Comparison of ENCODE assay signal across 26 cellular contexts in the genomic region with DNA sequence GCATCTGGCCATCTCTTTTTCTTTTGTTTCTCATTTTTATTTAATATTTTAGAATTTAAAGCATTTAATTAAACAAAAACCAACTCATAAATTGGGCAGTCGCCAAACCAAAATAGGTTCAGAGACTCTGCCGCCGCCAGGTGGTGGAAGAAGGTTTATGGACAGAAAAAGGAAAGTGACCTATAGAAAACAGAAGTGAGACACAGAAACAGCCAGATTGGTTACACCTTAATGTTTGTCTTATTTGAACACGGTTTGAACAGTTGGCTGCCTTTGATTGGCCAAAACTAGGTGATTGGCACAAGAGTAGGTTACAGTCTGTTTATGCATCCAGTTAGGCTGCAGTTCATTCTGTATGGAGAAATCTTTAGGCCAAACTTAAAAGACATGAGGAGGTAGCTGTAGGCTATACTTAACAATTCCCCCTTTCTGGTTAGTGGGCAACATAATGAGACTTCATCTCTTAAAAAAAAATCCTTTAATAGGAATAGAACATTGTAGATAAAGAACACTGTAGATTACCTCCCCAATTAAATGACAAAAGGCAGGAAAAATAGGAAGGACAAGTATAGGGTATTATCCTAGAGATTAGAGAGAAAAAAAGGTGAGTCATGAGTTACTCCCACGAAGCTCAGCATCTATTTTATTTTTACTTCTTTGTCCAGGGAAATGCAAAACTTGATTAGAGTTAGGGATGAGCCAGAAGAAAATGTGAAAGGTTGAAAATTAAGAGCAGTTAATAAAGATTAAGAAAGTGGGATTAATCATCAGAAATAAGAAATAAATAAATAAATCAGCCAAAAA. TPM values are rescaled to one million over a fixed set of nuclear protein-coding genes. Genes with fewer than 3 reads are reported as not detected.
A peak's percentile ranks its signal among the peaks of the same experiment; 100 is the strongest.
DNase-seq lines count a peak whose midpoint lies in the region; ATAC-seq, FAIRE-seq and TF ChIP-seq lines count a peak whose summit lies in the region.
"Had no signal": no experiment of that assay in that cellular context is flagged by ENCODE, and none has a peak within 500 bp of the region (broad histone marks: within the 10 kb centered on the region; RNA-seq: fewer than 3 reads in every experiment).

No MANE protein-coding gene starts in this region.

- DNase-seq in GM12865 (ENCODE audit: low read depth), result peak; percentile 12
- peak; percentile 18 for DNase-seq in NCI-H69 (lab: John Stamatoyannopoulos, UW)
- DNase-seq in K562 (ENCODE audit: extremely low read depth in 1 of 4, low spot score in 3 of 4), result peak in 1 of 4 experiments; percentile 28
- DNase-seq in gastrocnemius medialis, result no peak
- no peak for DNase-seq in suprapubic skin (ENCODE audit: low spot score in 2 of 2)
- DNase-seq: activated CD4-positive, alpha-beta T cell treated with anti-CD3 and anti-CD28 coated beads for 36 hours; activated naive CD4-positive, alpha-beta T cell; activated T-cell treated with anti-CD3 and anti-CD28 coated beads, Interleukin-2, amount 50 U/mL, for 24 hours; CD4-positive, CD25-positive, alpha-beta regulatory T cell; dermis blood vessel endothelial cell; Kasumi-1; lower lobe of right lung; NCI-H1694; NCI-H748 treated with DMSO at 0.1 percent for 48 hours; OCI-M1; posterior cingulate gyrus; right lobe of liver; SHP77 treated with DMSO at 0.1 percent for 48 hours; stimulated activated CD4-positive, alpha-beta T cell treated with anti-CD3 and anti-CD28 coated beads, Interleukin-12 subunit alpha, Interleukin-12 subunit beta, amount 100 ng/mL, for 4 hours; stimulated activated CD4-positive, alpha-beta T cell treated with anti-CD3 and anti-CD28 coated beads, Interleukin-4, amount 100 ng/mL, for 24 hours; stimulated activated naive CD4-positive, alpha-beta T cell treated with Interleukin-2 at 50 U/mL for 16 hours; T-helper 1 cell; thyroid gland had no signal

- CTCF ChIA-PET in K562 (lab: Yijun Ruan, JAX; ENCODE audit: low intra/inter-chr PET ratio), result no interaction called here

- no peak overlapping the region for H3K27ac ChIP-seq in 22Rv1
- H3K27ac ChIP-seq in K562 (ENCODE audit: extremely low read depth, low read depth, low read length), result no peak overlapping the region
- no peak overlapping the region for H3K27ac ChIP-seq in gastrocnemius medialis
- H3K27ac ChIP-seq in suprapubic skin, result no peak overlapping the region
- H3K27ac ChIP-seq: lower lobe of right lung, right lobe of liver, thyroid gland had no signal

- BruUV-seq in K562 (replicated peaks; lab: Mats Ljungman, UMichigan), result no TSS peak

- intact Hi-C loops in K562 (cut with micrococcal nuclease) (no loop called here), gastrocnemius medialis (cut with DNase I; ENCODE audit: low total_unique reads) (no loop called here)

- no peak for TF ChIP-seq RAD21 in K562 (CRISPR knock-in tag; conservative IDR thresholded peaks at IDR 0.05 in 1 of 2, IDR thresholded peaks at IDR 0.05 in 1 of 2)

- no peak for FAIRE-seq in K562 (lab: Jason Lieb, UNC)

- H3K9me3 ChIP-seq in K562 (replicated peaks; ENCODE audit: control insufficient read depth, insufficient read depth, low read depth, low read length) (no peaks in the 10 kb centered on the region), gastrocnemius medialis (no peaks in the 10 kb centered on the region), suprapubic skin (no peaks in the 10 kb centered on the region)
- H3K9me3 ChIP-seq: lower lobe of right lung, right lobe of liver, thyroid gland had no signal

- TF ChIP-seq EP300 in K562 (IDR thresholded peaks at IDR 0.05; ENCODE audit: low read length) (no peak), suprapubic skin (IDR thresholded peaks at IDR 0.05) (no peak)

- no peak overlapping the region for H3K9ac ChIP-seq in K562 (ENCODE audit: insufficient read depth in 1 of 2, low read depth in 2 of 2, low read length in 2 of 2)

- no peaks in the 10 kb centered on the region for H3K9me1 ChIP-seq in K562 (ENCODE audit: control insufficient read depth, insufficient read depth, low read length)

- H3K27me3 ChIP-seq in K562 (ENCODE audit: control insufficient read depth in 2 of 2, insufficient read depth in 2 of 2, low read length in 2 of 2) (no peaks in the 10 kb centered on the region), gastrocnemius medialis (no peaks in the 10 kb centered on the region), suprapubic skin (no peaks in the 10 kb centered on the region)
- H3K27me3 ChIP-seq: right lobe of liver, thyroid gland had no signal

- in situ Hi-C loops in K562 (cut with MboI), result no loop called here
- in situ Hi-C loops in gastrocnemius medialis (cut with MboI; ENCODE audit: low sequenced_read_pairs in 4 of 4), result no loop called here

- H3K36me3 ChIP-seq in K562 (ENCODE audit: control insufficient read depth, insufficient read depth, low read length) (no peaks in the 10 kb centered on the region), gastrocnemius medialis (no peaks in the 10 kb centered on the region), suprapubic skin (peaks cover 10% of the 10 kb centered on the region)
- H3K36me3 ChIP-seq: right lobe of liver, thyroid gland had no signal

- no peaks in the 10 kb centered on the region for H3K79me2 ChIP-seq in K562 (ENCODE audit: control insufficient read depth, insufficient read depth, low read length)

- TF ChIP-seq POLR2A in K562 (conservative IDR thresholded peaks at IDR 0.05) (no peak), gastrocnemius medialis (IDR thresholded peaks at IDR 0.05) (no peak), suprapubic skin (IDR thresholded peaks at IDR 0.05) (no peak)

- TF ChIP-seq CTCF in 22Rv1 (IDR thresholded peaks at IDR 0.05) (peak; percentile 40; the same call in 1 of the 2 replicates), GM12865 (IDR thresholded peaks at IDR 0.05; ENCODE audit: insufficient read depth, low read depth, low read length, missing control alignments) (no peak), K562 (IDR thresholded peaks at IDR 0.05 in 2 of 3, conservative IDR thresholded peaks at IDR 0.05 in 1 of 3; ENCODE audit: insufficient read depth in 2 of 3, low read depth in 1 of 3, low read length in 3 of 3) (peak; percentile 27 to 45 (median 32); a peak in 2 of 6 replicates), gastrocnemius medialis (IDR thresholded peaks at IDR 0.05 in 4 of 5, conservative IDR thresholded peaks at IDR 0.05 in 1 of 5) (no peak), suprapubic skin (IDR thresholded peaks at IDR 0.05) (no peak)

- H3K4me1 ChIP-seq in K562 (replicated peaks in 1 of 2; ENCODE audit: control insufficient read depth in 2 of 2, insufficient read depth in 2 of 2, low read length in 2 of 2), result no peaks in the 10 kb centered on the region
- H3K4me1 ChIP-seq in gastrocnemius medialis, result no peaks in the 10 kb centered on the region
- no peaks in the 10 kb centered on the region for H3K4me1 ChIP-seq in suprapubic skin
- H3K4me1 ChIP-seq: lower lobe of right lung, right lobe of liver, thyroid gland had no signal

- no peaks in the 10 kb centered on the region for H4K20me1 ChIP-seq in K562 (replicated peaks; ENCODE audit: control insufficient read depth, insufficient read depth, low read length)

- POLR2A ChIA-PET in K562 (lab: Yijun Ruan, JAX), result interaction anchor here (0.5 to 3.7 kb wide), 3 partner anchors 24 to 32 kb away, joined by 3 to 18 read pairs (median 4); partner anchors contain the start of gene CYCS

- ATAC-seq in K562 (peak; percentile 75), gastrocnemius medialis (no peak), HG03571 (IDR thresholded peaks at IDR 0.05; ENCODE audit: unreplicated experiment) (no peak), GM18858 (IDR thresholded peaks at IDR 0.05; ENCODE audit: unreplicated experiment) (no peak)
- ATAC-seq: activated CD4-positive, alpha-beta T cell treated with anti-CD3 and anti-CD28 coated beads for 36 hours; lower lobe of right lung; right lobe of liver had no signal

- H3K4me3 ChIP-seq in GM12865 (ENCODE audit: low read depth, low read length), result no peak overlapping the region
- no peak overlapping the region for H3K4me3 ChIP-seq in K562
- H3K4me3 ChIP-seq in gastrocnemius medialis, result no peak overlapping the region
- no peak overlapping the region for H3K4me3 ChIP-seq in suprapubic skin
- H3K4me3 ChIP-seq: lower lobe of right lung, right lobe of liver, thyroid gland had no signal

- 16% methylated on average over 4 of the region's 5 CpGs for WGBS in K562 (ENCODE audit: insufficient coverage, low coverage, missing lambda C conversion rate)
- WGBS in suprapubic skin, result 93% methylated on average over 5 of the region's 5 CpGs

- H2AFZ ChIP-seq in K562 (ENCODE audit: low read depth, low read length), result no peak overlapping the region

- no peak overlapping the region for H3K4me2 ChIP-seq in K562 (ENCODE audit: insufficient read depth, low read length)

TF ChIP-seq in K562, 482 proteins besides CTCF, POLR2A, EP300 and RAD21 (continues in another document):
- peak; percentile 57 for TF ChIP-seq NFIC (IDR thresholded peaks at IDR 0.05)
- no peak for TF ChIP-seq HEY1 (CRISPR knock-in tag; IDR thresholded peaks at IDR 0.05; ENCODE audit: borderline replicate concordance)
- peak; percentile 85 for TF ChIP-seq MYBL2 (IDR thresholded peaks at IDR 0.05; ENCODE audit: low read depth)
- no peak for TF ChIP-seq MYBL2 (CRISPR knock-in tag; IDR thresholded peaks at IDR 0.05; ENCODE audit: borderline replicate concordance)

RNA-seq across cellular contexts. Expression of gene CYCS, which starts 23.9 kb away (rescaled TPM):
- total RNA-seq in K562 (2011; cell fraction: chromatin; rRNA removed; ENCODE audit: low replicate concordance), result 31.9 and 73.5 TPM in 2 replicates
- total RNA-seq in K562 (2011; cell fraction: nucleolus; rRNA removed), result 34.5 and 37.9 TPM in 2 replicates
- 69.7 and 114 TPM in 2 replicates for total RNA-seq in K562 (2011; cell fraction: nucleoplasm; rRNA removed)
- total RNA-seq in K562 (2014; rRNA removed), result 188 and 206 TPM in 2 replicates
- total RNA-seq in K562 (2014; rRNA removed; fragmentation: Illumina TruSeq; extraction: Trizol), result 702 and 833 TPM in 2 replicates
- total RNA-seq in K562 (2015; rRNA removed; fragmentation: Illumina TruSeq; extraction: Trizol), result 373 and 408 TPM in 2 replicates
- total RNA-seq in K562 (2021), result 438 and 485 TPM in 2 replicates
- polyA plus RNA-seq in K562 (2011; rRNA removed), result 229 and 365 TPM in 2 replicates
- polyA plus RNA-seq in K562 (2011; cell fraction: cytosol; rRNA removed), result 26.7 and 85.8 TPM in 2 replicates
- 26.4 and 45.1 TPM in 2 replicates for polyA plus RNA-seq in K562 (2011; cell fraction: nucleus; rRNA removed)
- 281 and 418 TPM in 2 replicates for polyA plus RNA-seq in K562 (2012)
- polyA plus RNA-seq in K562 (2014; fragmentation: Illumina TruSeq; extraction: Trizol), result 697 and 770 TPM in 2 replicates
- 1,000 to 10,000 TPM in 1 of 2 experiments, 100 to 1,000 TPM in 1; 978 to 1,425 TPM for polyA plus RNA-seq in K562 (2014; fragmentation: Nextera tagmentation; extraction: Ambion mirVana)
- polyA plus RNA-seq in K562 (2014; rRNA removed), result 352 and 357 TPM in 2 replicates
- 133 and 167 TPM in 2 replicates for polyA minus RNA-seq in K562 (2011; rRNA and poly(A)+ RNA removed)
- polyA minus RNA-seq in K562 (2011; cell fraction: cytosol; rRNA and poly(A)+ RNA removed), result 71.4 and 87.0 TPM in 2 replicates
- 35.1 and 54.0 TPM in 2 replicates for polyA minus RNA-seq in K562 (2011; cell fraction: nucleus; rRNA and poly(A)+ RNA removed)
- 100 to 1,000 TPM in 2 of 4 donors, 10 to 100 TPM in 2; 97.9 to 186 (median 109) TPM for total RNA-seq in gastrocnemius medialis
- total RNA-seq in suprapubic skin, result 10 to 100 TPM; 23.3 to 59.1 (median 32.6) TPM

Comparison
In these comparisons a context has a peak if more than half of its experiments do, and no peak if none do; other contexts are left out.
1. CTCF ChIP-seq: peak in 22Rv1 (single experiment) and K562 (3 of 3); none in GM12865 (single experiment), gastrocnemius medialis (0 of 5) and suprapubic skin (0 of 2).
2. DNase-seq: peak in GM12865 (single experiment) and NCI-H69 (single experiment); none in gastrocnemius medialis (0 of 2) and suprapubic skin (0 of 2).